Comparison of ENCODE assay signal across 10 cellular contexts in the genomic region with DNA sequence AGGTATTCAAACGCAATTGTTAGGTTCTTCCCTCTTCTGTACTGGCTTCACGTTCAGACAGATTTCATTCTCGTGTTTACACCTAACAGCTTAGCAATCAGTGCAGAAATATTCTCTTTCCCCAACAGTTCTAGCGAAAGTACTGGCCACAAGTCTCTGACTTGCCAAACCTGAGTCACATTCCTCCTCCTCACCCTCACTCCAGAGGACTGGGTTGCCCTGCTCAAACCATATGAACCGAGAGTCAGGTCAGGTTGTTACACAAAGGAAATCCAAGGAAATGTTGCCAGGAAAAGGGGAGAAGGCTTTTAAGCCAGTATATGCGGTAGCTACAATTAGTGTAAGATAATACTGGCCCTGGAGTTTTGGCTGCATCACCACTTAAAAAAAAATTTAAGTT.
"Had no signal": no experiment of that assay in that cellular context is flagged by ENCODE, and none has a peak within 500 bp of the region (broad histone marks: within the 10 kb centered on the region; RNA-seq: fewer than 3 reads in every experiment).

No MANE protein-coding gene starts in this region.

- H3K4me3 ChIP-seq: heart left ventricle, prostate gland, suprapubic skin, upper lobe of left lung had no signal

- H3K4me1 ChIP-seq: foreskin keratinocyte, heart left ventricle, prostate gland, suprapubic skin, upper lobe of left lung had no signal

- H3K27ac ChIP-seq: foreskin keratinocyte, heart left ventricle, prostate gland, suprapubic skin, upper lobe of left lung had no signal

- H3K9me3 ChIP-seq: heart left ventricle, prostate gland, suprapubic skin, upper lobe of left lung had no signal

- ATAC-seq: foreskin keratinocyte, heart left ventricle, left lobe of liver had no signal

- H3K36me3 ChIP-seq: heart left ventricle, prostate gland, suprapubic skin, upper lobe of left lung had no signal

- DNase-seq: activated naive CD4-positive, alpha-beta T cell treated with anti-CD3 and anti-CD28 coated beads, Interleukin-2, amount 50 U/mL, for 16 hours; heart left ventricle; islet precursor cell; stimulated activated CD4-positive, alpha-beta T cell treated with anti-CD3 and anti-CD28 coated beads, Interleukin-12 subunit alpha, Interleukin-12 subunit beta, amount 100 ng/mL, for 4 hours; stimulated activated naive CD4-positive, alpha-beta T cell treated with Interleukin-2 at 50 U/mL for 16 hours; upper lobe of left lung had no signal

- H3K27me3 ChIP-seq: foreskin keratinocyte, heart left ventricle, suprapubic skin, upper lobe of left lung had no signal
